Comparison of ENCODE assay signal across 8 cellular contexts in the genomic region with DNA sequence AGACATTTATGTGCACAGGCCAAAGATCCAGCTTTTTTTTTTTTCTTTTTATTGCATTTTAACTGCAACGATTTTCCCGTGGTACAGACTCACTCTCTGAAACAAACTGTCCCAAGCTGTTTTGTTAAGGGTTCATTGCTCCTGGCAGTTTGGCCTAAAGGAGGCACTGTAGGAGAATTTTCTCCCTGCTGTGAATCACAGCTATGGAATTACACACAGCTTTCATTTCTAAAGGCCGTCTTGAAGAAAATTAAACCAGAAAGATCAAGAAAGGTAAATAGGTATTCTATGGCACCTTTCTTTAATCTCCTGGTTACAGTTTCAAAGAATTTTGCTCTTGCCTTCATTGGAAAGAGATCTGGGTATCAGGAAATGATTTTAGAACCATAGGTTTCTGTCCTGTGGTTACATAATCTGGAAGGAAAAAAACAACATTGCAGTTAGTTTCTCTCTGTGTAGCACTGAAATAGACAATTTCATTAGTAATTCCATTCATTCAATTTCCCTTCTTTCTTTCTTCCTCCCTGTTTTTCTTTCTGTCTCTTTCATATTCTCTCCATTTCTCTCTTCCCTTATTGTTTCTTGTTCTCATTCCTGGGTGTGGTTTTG. TPM values are rescaled to one million over a fixed set of nuclear protein-coding genes. Genes with fewer than 3 reads are reported as not detected.
DNase-seq lines count a peak whose midpoint lies in the region; ATAC-seq and TF ChIP-seq lines count a peak whose summit lies in the region.

No MANE protein-coding gene starts in this region.

- H3K27me3 ChIP-seq in ACC112 (ENCODE audit: insufficient read depth, low read length): no peaks in the 10 kb centered on the region
- no peaks in the 10 kb centered on the region for H3K27me3 ChIP-seq in HCT116 (ENCODE audit: insufficient read depth, low read length)

- peak; percentile 61 to 80 (median 76); a peak in 5 of 6 replicates for TF ChIP-seq CTCF in HCT116 (IDR thresholded peaks at IDR 0.05 in 2 of 3, conservative IDR thresholded peaks at IDR 0.05 in 1 of 3; ENCODE audit: borderline replicate concordance in 1 of 3, insufficient read depth in 1 of 3, low read depth in 2 of 3, low read length in 2 of 3)
- TF ChIP-seq CTCF in WI38 (IDR thresholded peaks at IDR 0.05; ENCODE audit: low read depth, low read length): peak; percentile 33; the same call in 1 of the 2 replicates
- peak; percentile 60 for TF ChIP-seq CTCF in progenitor cell of endocrine pancreas (IDR thresholded peaks at IDR 0.05; ENCODE audit: unreplicated experiment)

- H2AFZ ChIP-seq in ACC112 (ENCODE audit: low read length, unreplicated experiment) (peak overlapping the region; percentile 99), HCT116 (ENCODE audit: low read depth, low read length, poor library complexity, severe bottlenecking) (peak overlapping the region; percentile 89)

- H3K4me1 ChIP-seq in ACC112 (ENCODE audit: control insufficient read depth, insufficient read depth, low read length, unreplicated experiment): peaks cover 44% of the 10 kb centered on the region
- peaks cover 5 to 15% of the 10 kb centered on the region in 2 experiments; a peak in 3 of 4 replicates for H3K4me1 ChIP-seq in HCT116 (ENCODE audit: control insufficient read depth in 1 of 2, insufficient read depth in 2 of 2, low read length in 2 of 2)

- DNase-seq in HCT116 (ENCODE audit: low read depth, low spot score) (peak; percentile 47), Right ventricle myocardium superior (no peak), progenitor cell of endocrine pancreas (ENCODE audit: low spot score, unreplicated experiment) (no peak)
- no peak for DNase-seq in stimulated activated CD4-positive, alpha-beta T cell treated with anti-CD3 and anti-CD28 coated beads, Interleukin-4, amount 100 ng/mL, for 1 hour

- H3K9me3 Mint-ChIP-seq in progenitor cell of endocrine pancreas (ENCODE audit: low read depth): no peaks in the 10 kb centered on the region

- H3K9me2 ChIP-seq in HCT116 (ENCODE audit: insufficient read depth): no peaks in the 10 kb centered on the region

- no peaks in the 10 kb centered on the region for H3K9me3 ChIP-seq in HCT116 (ENCODE audit: control insufficient read depth in 1 of 2, insufficient read depth in 1 of 2, low read depth in 1 of 2, low read length in 2 of 2)

- peaks cover 31% of the 10 kb centered on the region for H3K4me1 Mint-ChIP-seq in progenitor cell of endocrine pancreas (ENCODE audit: low read depth)

- no peak overlapping the region for H3K4me3 Mint-ChIP-seq in progenitor cell of endocrine pancreas (ENCODE audit: low read depth)

- H3K36me3 Mint-ChIP-seq in progenitor cell of endocrine pancreas (ENCODE audit: insufficient read depth): no peaks in the 10 kb centered on the region

- H3K79me2 ChIP-seq in ACC112 (ENCODE audit: control insufficient read depth, insufficient read depth, low read length, unreplicated experiment) (no peaks in the 10 kb centered on the region), HCT116 (ENCODE audit: insufficient read depth, low read length) (no peaks in the 10 kb centered on the region)

- intact Hi-C loops in HCT116 (cut with micrococcal nuclease) (loop anchor here (1.0 kb wide), 1 partner anchor 141 kb away; no protein-coding TSS in a partner anchor), Right ventricle myocardium superior (cut with DNase I) (no loop called here)

- no peaks in the 10 kb centered on the region for H3K27me3 Mint-ChIP-seq in progenitor cell of endocrine pancreas

- BruUV-seq in HCT116 (replicated peaks; lab: Mats Ljungman, UMichigan): TSS peak; percentile 48

- H4K20me1 ChIP-seq in HCT116 (ENCODE audit: insufficient read depth): no peaks in the 10 kb centered on the region

- CTCF ChIA-PET in HCT116 (lab: Charles Lee): interaction anchor here (0.6 to 3.7 kb wide), 21 partner anchors 9 to 1259 kb away, joined by 3 to 55 read pairs (median 4); no protein-coding TSS in a partner anchor

- TF ChIP-seq RAD21 in HCT116 (IDR thresholded peaks at IDR 0.05; ENCODE audit: low read depth): peak; percentile 76

- no peak for TF ChIP-seq POLR2A in HCT116 (IDR thresholded peaks at IDR 0.05; ENCODE audit: borderline replicate concordance, extremely low read depth, insufficient read depth, insufficient read length)

- peak overlapping the region; percentile 13 for H3K9ac ChIP-seq in HCT116 (ENCODE audit: low read length)

- no peak overlapping the region for H3K27ac Mint-ChIP-seq in progenitor cell of endocrine pancreas

- H3K27ac ChIP-seq in ACC112 (ENCODE audit: low read depth, low read length) (peak overlapping the region; percentile 75), HCT116 (ENCODE audit: low read depth, low read length) (no peak overlapping the region)

- ATAC-seq in HCT116: peak; percentile 93
- ATAC-seq in Right ventricle myocardium superior (ENCODE audit: poor library complexity): peak; percentile 84
- ATAC-seq in GM21723 (IDR thresholded peaks at IDR 0.05; ENCODE audit: unreplicated experiment): no peak
- no peak for ATAC-seq in HG02938 (IDR thresholded peaks at IDR 0.05; ENCODE audit: unreplicated experiment)

- peak overlapping the region; percentile 84 for H3K4me3 ChIP-seq in ACC112 (ENCODE audit: low read depth, low read length)
- H3K4me3 ChIP-seq in HCT116 (replicated peaks in 1 of 2; ENCODE audit: low read depth in 1 of 2, low read length in 2 of 2): peak overlapping the region; percentile 3 to 44
- H3K4me3 ChIP-seq in WI38 (ENCODE audit: low read depth, low read length): no peak overlapping the region

- POLR2A ChIA-PET in HCT116 (lab: Charles Lee): interaction anchor here (1.0 to 1.4 kb wide), 4 partner anchors 17 to 139 kb away, joined by 3 to 4 read pairs (median 3); no protein-coding TSS in a partner anchor

- H3K36me3 ChIP-seq in ACC112 (ENCODE audit: insufficient read depth, low read length) (no peaks in the 10 kb centered on the region), HCT116 (ENCODE audit: control insufficient read depth in 1 of 2, insufficient read depth in 2 of 2, low read length in 2 of 2) (no peaks in the 10 kb centered on the region)

- RAD21 ChIA-PET in HCT116 (lab: Charles Lee; ENCODE audit: low non-redundant PET in 1 of 2, low total read pairs in 2 of 2, uncharacterized antibody in 2 of 2, unreplicated experiment in 2 of 2): interaction anchor here (0.9 to 1.0 kb wide), 2 partner anchors 139 to 141 kb away, joined by 5 to 7 read pairs; no protein-coding TSS in a partner anchor

- peak overlapping the region; percentile 72 for H3K4me2 ChIP-seq in HCT116 (ENCODE audit: low read length)

TF ChIP-seq in HCT116, 20 proteins besides CTCF, POLR2A, EP300 and RAD21:
- TF ChIP-seq CBX3 (IDR thresholded peaks at IDR 0.05; ENCODE audit: low read depth) (peak; percentile 46; the same call in 1 of the 2 replicates), FOSL1 (IDR thresholded peaks at IDR 0.05; ENCODE audit: low read depth) (peak; percentile 61; the same call in 1 of the 2 replicates), CEBPB (IDR thresholded peaks at IDR 0.05; ENCODE audit: low read depth) (peak; percentile 34; the same call in 1 of the 2 replicates), ZNF274 (IDR thresholded peaks at IDR 0.05; ENCODE audit: low read depth, low read length) (no peak), YY1 (IDR thresholded peaks at IDR 0.05; ENCODE audit: extremely low read depth, insufficient replicate concordance, low read depth, low read length) (peak; percentile 31), POLR2AphosphoS5 (IDR thresholded peaks at IDR 0.05; ENCODE audit: low read depth, low read length) (no peak), JUND (IDR thresholded peaks at IDR 0.05) (peak; percentile 36), EZH2phosphoT487 (IDR thresholded peaks at IDR 0.05; ENCODE audit: borderline replicate concordance) (no peak)
TF ChIP-seq in HCT116: peak in this region for 5.

RNA-seq across cellular contexts. Expression of a gene that starts 51.2 kb away (rescaled TPM):
- total RNA-seq in HCT116 (2021; ENCODE audit: unreplicated experiment) (2.1 TPM), Right ventricle myocardium superior (374 TPM), progenitor cell of endocrine pancreas (21.0 and 29.1 TPM in 2 replicates)
- polyA plus RNA-seq in HCT116 (2012): 0.64 and 0.79 TPM in 2 replicates

RNA-seq across cellular contexts. Expression of a gene that starts 59.4 kb away (rescaled TPM):
- total RNA-seq in HCT116 (2021; ENCODE audit: unreplicated experiment) (0.12 TPM), Right ventricle myocardium superior (7.8 TPM), progenitor cell of endocrine pancreas (0.27 TPM in 1 of 2 replicates, not detected in the other)
- polyA plus RNA-seq in HCT116 (2012): 0.09 and 0.17 TPM in 2 replicates

Comparison
In these comparisons a context has a peak if more than half of its experiments do, and no peak if none do; other contexts are left out.
1. ATAC-seq: peak in HCT116 (single experiment) and Right ventricle myocardium superior (single experiment); none in GM21723 (single experiment) and HG02938 (single experiment).
2. RNA of a gene that starts 51.2 kb away (total RNA-seq): 374 TPM in Right ventricle myocardium superior (single experiment); 21.0 to 29.1 TPM in progenitor cell of endocrine pancreas and 2.1 TPM in HCT116 (single experiment); every median in the first group is over 10 times any median in the second.
3. Peak in every context shown above with its lines, with median percentiles within 50 percentile points of each other: CTCF ChIP-seq.